Comparison of ENCODE assay signal across 16 cellular contexts in genomic region chr2:181916726-181917377, GRCh38. TPM values are rescaled to one million over a fixed set of nuclear protein-coding genes. Genes with fewer than 3 reads are reported as not detected.
DNase-seq lines count a peak whose midpoint lies in the region; ATAC-seq, FAIRE-seq and TF ChIP-seq lines count a peak whose summit lies in the region.
"Had no signal": no experiment of that assay in that cellular context is flagged by ENCODE, and none has a peak within 500 bp of the region (broad histone marks: within the 10 kb centered on the region; RNA-seq: fewer than 3 reads in every experiment).

No MANE protein-coding gene starts in this region.

- peak; percentile 76 for DNase-seq in HT1080 (ENCODE audit: low read depth)
- peak; percentile 44 for DNase-seq in adipocyte (ENCODE audit: low read depth)
- peak; percentile 66 for DNase-seq in fibroblast of pulmonary artery (ENCODE audit: low read depth)
- DNase-seq in urothelium cell line (ENCODE audit: low spot score): peak; percentile 23
- no peak for DNase-seq in frontal cortex (ENCODE audit: low spot score in 2 of 2)
- DNase-seq: activated CD4-positive, alpha-beta T cell treated with anti-CD3 and anti-CD28 coated beads, Interleukin-2, amount 50 U/mL, for 4 hours; mesendoderm; NCI-H1436 treated with DMSO at 0.1 percent for 48 hours; NCI-H526; RPMI8226; small intestine; stomach; T1000 had no signal

- H3K4me3 ChIP-seq in adipocyte (ENCODE audit: low read length) (no peak overlapping the region), fibroblast of pulmonary artery (replicated peaks; ENCODE audit: low read depth, low read length) (no peak overlapping the region)
- H3K4me3 ChIP-seq: stomach had no signal

- no peaks in the 10 kb centered on the region for H3K27me3 ChIP-seq in adipocyte (replicated peaks; ENCODE audit: control insufficient read depth, insufficient read depth, low read length)
- H3K27me3 ChIP-seq: neutrophil, stomach had no signal

- no peak for FAIRE-seq in urothelium cell line (lab: Jason Lieb, UNC)
- no peak for FAIRE-seq in frontal cortex (lab: Jason Lieb, UNC)
- FAIRE-seq: small intestine had no signal

- no peak for ATAC-seq in GM21825 (IDR thresholded peaks at IDR 0.05; ENCODE audit: unreplicated experiment)
- no peak for ATAC-seq in GM19463 (IDR thresholded peaks at IDR 0.05; ENCODE audit: unreplicated experiment)

- H3K4me1 ChIP-seq in adipocyte (ENCODE audit: control insufficient read depth, insufficient read depth, low read length): peaks cover 20% of the 10 kb centered on the region

- no peak overlapping the region for H3K9ac ChIP-seq in adipocyte (ENCODE audit: low read length)

- H3K9me3 ChIP-seq in adipocyte (ENCODE audit: control insufficient read depth, low read length): no peaks in the 10 kb centered on the region
- H3K9me3 ChIP-seq: neutrophil, stomach had no signal

- peaks cover 85% of the 10 kb centered on the region for H3K36me3 ChIP-seq in adipocyte (ENCODE audit: control insufficient read depth, insufficient read depth, low read length, severe bottlenecking)

- TF ChIP-seq CTCF in fibroblast of pulmonary artery (IDR thresholded peaks at IDR 0.05; ENCODE audit: low read length, missing control alignments): no peak

RNA-seq across cellular contexts. Expression of gene ITPRID2, which starts 25.3 kb away (rescaled TPM):
- total RNA-seq in HT1080 (2014; rRNA removed; shearing (Covaris generic)): 116 and 120 TPM in 2 replicates
- polyA plus RNA-seq in HT1080 (2015; cell fraction: cytosol; rRNA removed): 133 and 169 TPM in 2 replicates
- polyA plus RNA-seq in HT1080 (2015; cell fraction: nucleus; rRNA removed): 200 and 217 TPM in 2 replicates
- 31.4 TPM for total RNA-seq in frontal cortex

Comparison
In these comparisons a context has a peak if more than half of its experiments do, and no peak if none do; other contexts are left out.
1. DNase-seq: peak in HT1080 (single experiment), adipocyte (single experiment), fibroblast of pulmonary artery (single experiment) and urothelium cell line (single experiment); none in frontal cortex (0 of 2).